Comparison of ENCODE assay signal across 20 cellular contexts in genomic region chr3:38360345-38360744, GRCh38. TPM values are rescaled to one million over a fixed set of nuclear protein-coding genes. Genes with fewer than 3 reads are reported as not detected.
DNase-seq lines count a peak whose midpoint lies in the region; ATAC-seq, FAIRE-seq and TF ChIP-seq lines count a peak whose summit lies in the region.
"Had no signal": no experiment of that assay in that cellular context is flagged by ENCODE, and none has a peak within 500 bp of the region (broad histone marks: within the 10 kb centered on the region; RNA-seq: fewer than 3 reads in every experiment).

No MANE protein-coding gene starts in this region.

- TF ChIP-seq EP300 in HepG2 (IDR thresholded peaks at IDR 0.05; ENCODE audit: low read depth in 2 of 2, low read length in 2 of 2), result no peak
- no peak for TF ChIP-seq EP300 in HepG2 (CRISPR knock-in tag; IDR thresholded peaks at IDR 0.05; ENCODE audit: borderline replicate concordance)

- POLR2A ChIA-PET in HepG2 (lab: Yijun Ruan, JAX), result no interaction called here

- H3K4me2 ChIP-seq in HepG2 (ENCODE audit: low read depth, low read length), result no peak overlapping the region
- H3K4me2 ChIP-seq: GM23338 had no signal

- H3K27ac ChIP-seq in right lobe of liver, result no peak overlapping the region
- no peak overlapping the region for H3K27ac ChIP-seq in HepG2 (ENCODE audit: extremely low read length, insufficient read depth, low read length)

- CTCF ChIA-PET in HepG2 (lab: Yijun Ruan, JAX; ENCODE audit: low intra/inter-chr PET ratio, low total read pairs), result no interaction called here

- no peak overlapping the region for H3K9ac ChIP-seq in HepG2 (ENCODE audit: insufficient read depth, low read depth, low read length)

- TF ChIP-seq CTCF in right lobe of liver (IDR thresholded peaks at IDR 0.05) (no peak), HepG2 (CRISPR knock-in tag; IDR thresholded peaks at IDR 0.05) (no peak)

- H4K20me1 ChIP-seq in HepG2 (ENCODE audit: insufficient read depth, low read length), result peaks cover 5% of the 10 kb centered on the region; the same call in 1 of the 2 replicates

- H3K4me3 ChIP-seq in right lobe of liver, result no peak overlapping the region
- H3K4me3 ChIP-seq in HepG2 (replicated peaks in 1 of 3; ENCODE audit: insufficient read depth in 1 of 3, low read depth in 2 of 3, low read length in 3 of 3), result no peak overlapping the region
- H3K4me3 ChIP-seq: GM23338 had no signal

- TF ChIP-seq RAD21 in HepG2 (CRISPR knock-in tag; IDR thresholded peaks at IDR 0.05), result no peak

- no peaks in the 10 kb centered on the region for H3K9me3 ChIP-seq in right lobe of liver
- H3K9me3 ChIP-seq in HepG2 (ENCODE audit: low read length), result no peaks in the 10 kb centered on the region
- H3K9me3 ChIP-seq: BE2C had no signal

- no TSS peak for BruUV-seq in HepG2 (replicated peaks; lab: Mats Ljungman, UMichigan)

- intact Hi-C loops in right lobe of liver (cut with DNase I), result no loop called here
- intact Hi-C loops in HepG2 (cut with micrococcal nuclease; ENCODE audit: unreplicated experiment), result no loop called here

- peaks cover 24% of the 10 kb centered on the region for H3K79me2 ChIP-seq in HepG2 (ENCODE audit: insufficient read depth, low read length)

- no peak for FAIRE-seq in HepG2 (lab: Jason Lieb, UNC)
- FAIRE-seq: A204.1, H54, HTR-8/SVneo had no signal

- no CpG with 5 or more reads among the region's 3 CpGs for WGBS in right lobe of liver (ENCODE audit: insufficient coverage, low coverage, low lambda C conversion rate, missing lambda C conversion rate)
- 97% methylated on average over 3 of the region's 3 CpGs for WGBS in HepG2 (ENCODE audit: low lambda C conversion rate)

- no peaks in the 10 kb centered on the region for H3K4me1 ChIP-seq in right lobe of liver
- no peaks in the 10 kb centered on the region for H3K4me1 ChIP-seq in HepG2 (ENCODE audit: insufficient read depth, low read length)
- H3K4me1 ChIP-seq: BE2C had no signal

- H3K27me3 ChIP-seq in right lobe of liver, result no peaks in the 10 kb centered on the region
- H3K27me3 ChIP-seq in HepG2 (ENCODE audit: control insufficient read depth in 1 of 2, insufficient read depth in 2 of 2, low read length in 2 of 2), result no peaks in the 10 kb centered on the region
- H3K27me3 ChIP-seq: BE2C had no signal

- H3K36me3 ChIP-seq in right lobe of liver (peaks cover 0 to 47% (median 19%) of the 10 kb centered on the region in 4 donors), HepG2 (replicated peaks in 1 of 2; ENCODE audit: control insufficient read depth in 1 of 2, insufficient read depth in 2 of 2, low read length in 2 of 2) (peaks cover 28 to 71% of the 10 kb centered on the region in 2 experiments)
- H3K36me3 ChIP-seq: BE2C had no signal

- DNase-seq in right lobe of liver, result peak in 1 of 3 donors; percentile 58
- DNase-seq in HepG2 (ENCODE audit: low spot score), result no peak
- peak; percentile 87 for DNase-seq in NCI-H2171 treated with DMSO at 0.1 percent for 48 hours (lab: John Stamatoyannopoulos, UW)
- peak; percentile 15 for DNase-seq in pons (ENCODE audit: low spot score)
- no peak for DNase-seq in activated effector memory CD4-positive, alpha-beta T cell treated with anti-CD3 and anti-CD28 coated beads, Interleukin-2, amount 50 U/mL, for 16 hours
- DNase-seq in GDM1 (lab: John Stamatoyannopoulos, UW), result no peak
- DNase-seq: ACHN; BE2C; C1 segment of cervical spinal cord; CD4-positive, CD25-positive, alpha-beta regulatory T cell; CD8-positive, alpha-beta memory T cell; COR-L47; DMS153; DMS79; GF-D8; HCEC 1CT had no signal

- no peak for TF ChIP-seq POLR2A in right lobe of liver (IDR thresholded peaks at IDR 0.05)
- no peak for TF ChIP-seq POLR2A in HepG2 (IDR thresholded peaks at IDR 0.05; ENCODE audit: insufficient read depth in 1 of 2, low read depth in 2 of 2, low read length in 2 of 2)

- H2AFZ ChIP-seq in HepG2 (ENCODE audit: low read length), result no peak overlapping the region
- H2AFZ ChIP-seq: GM23338 had no signal

- peak; percentile 69 to 93 (median 70) for ATAC-seq in right lobe of liver
- ATAC-seq in HepG2, result no peak
- ATAC-seq: GM23338 had no signal

- in situ Hi-C loops in HepG2 (cut with HindIII; ENCODE audit: extremely low pct_ligation_motif_present, low pct_unique_long_range_greater_than_20kb), result no loop called here

TF ChIP-seq in HepG2, 621 proteins besides CTCF, POLR2A, EP300 and RAD21 (continues in another document):
- TF ChIP-seq SMAD1 (CRISPR knock-in tag; IDR thresholded peaks at IDR 0.05; ENCODE audit: borderline replicate concordance, low read depth) (no peak), HMGXB4 (CRISPR knock-in tag; IDR thresholded peaks at IDR 0.05; ENCODE audit: borderline replicate concordance in 1 of 2, low read depth in 1 of 2) (no peak), ZNF431 (CRISPR knock-in tag; IDR thresholded peaks at IDR 0.05; ENCODE audit: borderline replicate concordance, low read depth) (no peak), ZNF574 (CRISPR knock-in tag; IDR thresholded peaks at IDR 0.05) (no peak), SP4 (CRISPR knock-in tag; IDR thresholded peaks at IDR 0.05) (no peak), ZMYM3 (CRISPR knock-in tag; IDR thresholded peaks at IDR 0.05) (no peak), ZNF605 (CRISPR knock-in tag; IDR thresholded peaks at IDR 0.05) (no peak), ZNF761 (CRISPR knock-in tag; conservative IDR thresholded peaks at IDR 0.05) (no peak), HNRNPH1 (optimal IDR thresholded peaks at IDR 0.05; ENCODE audit: low read depth, low read length) (no peak), CBX5 (CRISPR knock-in tag; IDR thresholded peaks at IDR 0.05; ENCODE audit: borderline replicate concordance) (no peak), TCF7L2 (IDR thresholded peaks at IDR 0.05; ENCODE audit: low read depth, low read length) (no peak)

RNA-seq across cellular contexts. Expression of gene XYLB, which starts 13.8 kb away (rescaled TPM):
- total RNA-seq in right lobe of liver (10 to 100 TPM; 26.2 to 48.3 (median 36.6) TPM), HepG2 (2016; rRNA removed; fragmentation: Illumina TruSeq; extraction: Trizol) (25.9 and 28.9 TPM in 2 replicates)
- total RNA-seq in HepG2 (2016; cell fraction: cytosol; rRNA removed; fragmentation: Illumina TruSeq; extraction: Trizol; ENCODE audit: low read depth), result 4.8 and 7.1 TPM in 2 replicates
- 24.2 and 27.1 TPM in 2 replicates for total RNA-seq in HepG2 (2016; cell fraction: insoluble cytoplasmic fraction; rRNA removed; fragmentation: Illumina TruSeq; extraction: Trizol)
- 7.2 and 8.5 TPM in 2 replicates for total RNA-seq in HepG2 (2016; cell fraction: membrane; rRNA removed; fragmentation: Illumina TruSeq; extraction: Trizol)
- total RNA-seq in HepG2 (2016; cell fraction: nucleus; rRNA removed; fragmentation: Illumina TruSeq; extraction: Trizol), result 41.8 and 48.3 TPM in 2 replicates
- polyA plus RNA-seq in HepG2 (2011; rRNA removed), result 27.0 and 30.0 TPM in 2 replicates
- polyA plus RNA-seq in HepG2 (2011; cell fraction: cytosol; rRNA removed), result 12.0 and 14.4 TPM in 2 replicates
- polyA plus RNA-seq in HepG2 (2011; cell fraction: nucleus; rRNA removed), result 50.8 and 61.5 TPM in 2 replicates
- polyA plus RNA-seq in HepG2 (2012), result 19.4 and 27.4 TPM in 2 replicates
- 3.2 and 3.5 TPM in 2 replicates for polyA plus RNA-seq in HepG2 (2016; cell fraction: cytosol; fragmentation: Illumina TruSeq; extraction: Trizol; ENCODE audit: low read depth)
- 27.4 and 32.8 TPM in 2 replicates for polyA plus RNA-seq in HepG2 (2016; cell fraction: insoluble cytoplasmic fraction; fragmentation: Illumina TruSeq; extraction: Trizol; ENCODE audit: low read depth)
- polyA plus RNA-seq in HepG2 (2016; cell fraction: membrane; fragmentation: Illumina TruSeq; extraction: Trizol; ENCODE audit: low read depth), result 8.6 and 8.7 TPM in 2 replicates
- polyA plus RNA-seq in HepG2 (2016; cell fraction: nucleus; fragmentation: Illumina TruSeq; extraction: Trizol; ENCODE audit: insufficient read depth, low read depth), result 46.3 and 54.4 TPM in 2 replicates
- 33.1 and 81.7 TPM in 2 replicates for polyA minus RNA-seq in HepG2 (2011; rRNA and poly(A)+ RNA removed; ENCODE audit: low replicate concordance)
- polyA minus RNA-seq in HepG2 (2011; cell fraction: cytosol; rRNA and poly(A)+ RNA removed), result 16.2 and 25.9 TPM in 2 replicates
- 90.9 and 100.0 TPM in 2 replicates for polyA minus RNA-seq in HepG2 (2011; cell fraction: nucleus; rRNA and poly(A)+ RNA removed)

Comparison
In these comparisons a context has a peak if more than half of its experiments do, and no peak if none do; other contexts are left out.
1. DNase-seq: peak in NCI-H2171 treated with DMSO at 0.1 percent for 48 hours (single experiment) and pons (single experiment); none in HepG2 (single experiment), activated effector memory CD4-positive, alpha-beta T cell treated with anti-CD3 and anti-CD28 coated beads, Interleukin-2, amount 50 U/mL, for 16 hours (single experiment) and GDM1 (single experiment).